In genomic region chr5:65061250-65061973, GRCh38 we compare ENCODE assay signal across 1 cellular context.
TF ChIP-seq lines count a peak whose summit lies in the region.

No MANE protein-coding gene starts in this region.

TF ChIP-seq in GM12878, 131 proteins besides CTCF, POLR2A, EP300 and RAD21 (continued from another document):
- TF ChIP-seq CEBPZ (IDR thresholded peaks at IDR 0.05; ENCODE audit: low read depth, low read length), result no peak
- TF ChIP-seq HCFC1 (IDR thresholded peaks at IDR 0.05; ENCODE audit: low read length), result no peak
- TF ChIP-seq DPF2 (IDR thresholded peaks at IDR 0.05), result peak; percentile 61; the same call in 1 of the 2 replicates
- TF ChIP-seq NR2C1 (IDR thresholded peaks at IDR 0.05), result no peak
- no peak for TF ChIP-seq MEF2B (IDR thresholded peaks at IDR 0.05; ENCODE audit: partially characterized antibody, poor library complexity, severe bottlenecking)
- peak; percentile 93 for TF ChIP-seq TCF3 (IDR thresholded peaks at IDR 0.05; ENCODE audit: borderline replicate concordance, insufficient read depth, low read depth, low read length)
- TF ChIP-seq RB1 (IDR thresholded peaks at IDR 0.05; ENCODE audit: borderline replicate concordance), result no peak
